9 cellular contexts compared by ENCODE assay signal in the genomic region with DNA sequence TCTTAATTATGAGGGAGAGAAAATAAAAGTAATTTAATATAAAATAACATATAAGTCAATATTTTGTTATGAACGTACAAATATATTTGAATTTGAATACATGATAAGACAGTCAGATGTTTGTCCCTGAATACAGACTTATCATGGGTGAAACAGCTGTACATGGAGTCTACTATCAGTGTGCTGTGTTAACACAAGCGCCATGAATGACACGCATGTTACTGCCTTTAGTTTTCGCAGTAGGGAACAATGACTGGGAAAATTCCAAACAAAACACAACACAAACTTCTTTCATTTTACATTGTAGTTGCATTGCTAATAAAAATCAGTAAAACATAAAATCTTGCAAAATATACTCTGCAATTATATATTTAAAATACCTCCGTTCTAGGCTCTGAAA.
"Had no signal": no experiment of that assay in that cellular context is flagged by ENCODE, and none has a peak within 500 bp of the region (broad histone marks: within the 10 kb centered on the region; RNA-seq: fewer than 3 reads in every experiment).

No MANE protein-coding gene starts in this region.

- H2AFZ ChIP-seq: GM23248, GM23338 had no signal

- H3K27ac ChIP-seq: GM23248 had no signal

- FAIRE-seq: H1, H54 had no signal

- H3K4me3 ChIP-seq: GM23248, GM23338, HAP-1 had no signal

- H3K9ac ChIP-seq: GM23248 had no signal

- DNase-seq: GM23248, GOT3, H9, HCEC 1CT, HFFc6 had no signal

- H3K36me3 ChIP-seq: HAP-1 had no signal

- H3K4me2 ChIP-seq: GM23338 had no signal

- ATAC-seq: GM23338 had no signal

- H3K4me1 ChIP-seq: HAP-1 had no signal

- H3K9me3 ChIP-seq: HAP-1 had no signal
